Comparison of ENCODE assay signal across 12 cellular contexts in genomic region chr12:132141976-132142678, GRCh38. TPM values are rescaled to one million over a fixed set of nuclear protein-coding genes. Genes with fewer than 3 reads are reported as not detected.
DNase-seq lines count a peak whose midpoint lies in the region; ATAC-seq and TF ChIP-seq lines count a peak whose summit lies in the region.
"Had no signal": no experiment of that assay in that cellular context is flagged by ENCODE, and none has a peak within 500 bp of the region (broad histone marks: within the 10 kb centered on the region; RNA-seq: fewer than 3 reads in every experiment).

No MANE protein-coding gene starts in this region.

- POLR2A ChIA-PET in HCT116 (lab: Charles Lee), result no interaction called here

- H3K4me1 Mint-ChIP-seq in CD14-positive monocyte, result peaks cover 21% of the 10 kb centered on the region
- peaks cover 29% of the 10 kb centered on the region for H3K4me1 Mint-ChIP-seq in activated naive CD8-positive, alpha-beta T cell treated with anti-CD3 and anti-CD28 coated beads, Interleukin-2, amount 50 U/mL, for 24 hours

- no peaks in the 10 kb centered on the region for H3F3A ChIP-seq in neural cell (ENCODE audit: insufficient read depth, low read length, poor library complexity, severe bottlenecking)

- H4K20me1 ChIP-seq in HCT116 (ENCODE audit: insufficient read depth) (no peaks in the 10 kb centered on the region), neural cell (ENCODE audit: insufficient read depth) (no peaks in the 10 kb centered on the region)

- intact Hi-C loops in CD14-positive monocyte (cut with micrococcal nuclease), result loop anchor here (5.0 to 10.0 kb wide), 2 partner anchors 60 to 353 kb away; partner anchors contain the start of gene FBRSL1 (in 1 of the 2)
- intact Hi-C loops in HCT116 (cut with micrococcal nuclease), result no loop called here

- DNase-seq in CD14-positive monocyte (ENCODE audit: low spot score) (peak; percentile 40), HCT116 (ENCODE audit: low read depth, low spot score) (no peak), ACHN (no peak), HuH-7.5 (ENCODE audit: low spot score) (no peak)
- no peak for DNase-seq in activated naive CD8-positive, alpha-beta T cell treated with anti-CD3 and anti-CD28 coated beads, Interleukin-2, amount 50 U/mL, for 24 hours
- DNase-seq: amniotic stem cell, EL, NCI-H2081 treated with DMSO at 0.1 percent for 48 hours had no signal

- H3K27me3 ChIP-seq in HCT116 (ENCODE audit: insufficient read depth, low read length), result no peaks in the 10 kb centered on the region
- no peaks in the 10 kb centered on the region for H3K27me3 ChIP-seq in neural cell (ENCODE audit: insufficient read depth, low read depth, low read length)
- H3K27me3 ChIP-seq: Peyer's patch had no signal

- H3K9me3 ChIP-seq in HCT116 (ENCODE audit: control insufficient read depth in 1 of 2, insufficient read depth in 1 of 2, low read depth in 1 of 2, low read length in 2 of 2), result no peaks in the 10 kb centered on the region
- H3K9me3 ChIP-seq in neural cell (ENCODE audit: low read length), result no peaks in the 10 kb centered on the region
- H3K9me3 ChIP-seq: Peyer's patch had no signal

- TF ChIP-seq CTCF in CD14-positive monocyte (IDR thresholded peaks at IDR 0.05) (no peak), HCT116 (IDR thresholded peaks at IDR 0.05 in 2 of 3, conservative IDR thresholded peaks at IDR 0.05 in 1 of 3; ENCODE audit: borderline replicate concordance in 1 of 3, insufficient read depth in 1 of 3, low read depth in 2 of 3, low read length in 2 of 3) (no peak), neural cell (IDR thresholded peaks at IDR 0.05; ENCODE audit: poor library complexity, severe bottlenecking) (no peak)

- H3K9ac ChIP-seq in HCT116 (ENCODE audit: low read length), result 0 out of 2 replicates have a peak overlapping the region, but pooled peaks have one; percentile 95
- H3K9ac ChIP-seq in neural cell (ENCODE audit: low read length), result no peak overlapping the region

- ATAC-seq in HCT116, result no peak
- ATAC-seq in activated naive CD8-positive, alpha-beta T cell treated with anti-CD3 and anti-CD28 coated beads, Interleukin-2, amount 50 U/mL, for 24 hours, result no peak
- no peak for ATAC-seq in HG02840 (IDR thresholded peaks at IDR 0.05; ENCODE audit: low FRiP score, unreplicated experiment)
- no peak for ATAC-seq in HG02571 (IDR thresholded peaks at IDR 0.05; ENCODE audit: unreplicated experiment)

- peaks cover 0 to 3% (median 0%) of the 10 kb centered on the region in 7 donors for H3K9me3 Mint-ChIP-seq in CD14-positive monocyte
- no peaks in the 10 kb centered on the region for H3K9me3 Mint-ChIP-seq in activated naive CD8-positive, alpha-beta T cell treated with anti-CD3 and anti-CD28 coated beads, Interleukin-2, amount 50 U/mL, for 24 hours

- H3K36me3 ChIP-seq in HCT116 (ENCODE audit: control insufficient read depth in 1 of 2, insufficient read depth in 2 of 2, low read length in 2 of 2) (peaks cover 26 to 47% of the 10 kb centered on the region in 2 experiments; a peak in 3 of 4 replicates), neural cell (ENCODE audit: insufficient read depth, low read length) (no peaks in the 10 kb centered on the region)

- TF ChIP-seq EP300 in neural cell (conservative IDR thresholded peaks at IDR 0.05; ENCODE audit: poor library complexity, severe bottlenecking), result no peak

- H2AFZ ChIP-seq in HCT116 (ENCODE audit: low read depth, low read length, poor library complexity, severe bottlenecking) (no peak overlapping the region), neural cell (ENCODE audit: low read depth, low read length) (no peak overlapping the region)

- peaks cover 12 to 18% of the 10 kb centered on the region in 2 experiments; a peak in 3 of 4 replicates for H3K4me1 ChIP-seq in HCT116 (ENCODE audit: control insufficient read depth in 1 of 2, insufficient read depth in 2 of 2, low read length in 2 of 2)

- peaks cover 0 to 3% (median 0%) of the 10 kb centered on the region in 3 donors for H3K27me3 Mint-ChIP-seq in CD14-positive monocyte (ENCODE audit: low read depth in 3 of 3)
- peaks cover 2% of the 10 kb centered on the region for H3K27me3 Mint-ChIP-seq in activated naive CD8-positive, alpha-beta T cell treated with anti-CD3 and anti-CD28 coated beads, Interleukin-2, amount 50 U/mL, for 24 hours

- no peak for TF ChIP-seq POLR2A in HCT116 (IDR thresholded peaks at IDR 0.05; ENCODE audit: borderline replicate concordance, extremely low read depth, insufficient read depth, insufficient read length)

- H3K4me2 ChIP-seq in HCT116 (ENCODE audit: low read length) (peak overlapping the region; percentile 84), neural cell (ENCODE audit: low read length) (no peak overlapping the region)

- H3K27ac Mint-ChIP-seq in CD14-positive monocyte, result peak overlapping the region in 1 of 7 donors; percentile 85
- H3K27ac Mint-ChIP-seq in activated naive CD8-positive, alpha-beta T cell treated with anti-CD3 and anti-CD28 coated beads, Interleukin-2, amount 50 U/mL, for 24 hours, result no peak overlapping the region

- H3K27ac ChIP-seq in HCT116 (ENCODE audit: low read depth, low read length) (no peak overlapping the region), neural cell (ENCODE audit: low read length) (no peak overlapping the region)
- H3K27ac ChIP-seq: Peyer's patch had no signal

- RAD21 ChIA-PET in HCT116 (lab: Charles Lee; ENCODE audit: low non-redundant PET in 1 of 2, low total read pairs in 2 of 2, uncharacterized antibody in 2 of 2, unreplicated experiment in 2 of 2), result interaction anchor here in 1 of 2 experiments (0.6 kb wide), 1 partner anchor 80 kb away, joined by 6 read pairs; no protein-coding TSS in a partner anchor

- H3K4me3 ChIP-seq in HCT116 (replicated peaks in 1 of 2; ENCODE audit: low read depth in 1 of 2, low read length in 2 of 2) (peak overlapping the region in 1 of 2 experiments; percentile 95; a peak in 2 of 4 replicates), neural cell (ENCODE audit: low read length) (peak overlapping the region; percentile 82)

- in situ Hi-C loops in ACHN (cut with HindIII; ENCODE audit: low pct_ligation_motif_present, low pct_unique_long_range_greater_than_20kb, low sequenced_read_pairs), result loop anchor here (25.0 kb wide), 1 partner anchor 470 kb away; the partner anchor contains the start of genes LRCOL1 and P2RX2

- H3K79me2 ChIP-seq in HCT116 (ENCODE audit: insufficient read depth, low read length) (peaks cover 54% of the 10 kb centered on the region), neural cell (replicated peaks; ENCODE audit: insufficient read depth, low read length) (peaks cover 19% of the 10 kb centered on the region)

- no peaks in the 10 kb centered on the region for H3K9me2 ChIP-seq in HCT116 (ENCODE audit: insufficient read depth)
- no peaks in the 10 kb centered on the region for H3K9me2 ChIP-seq in neural cell (ENCODE audit: insufficient read depth, low read length)

- H3K4me3 Mint-ChIP-seq in CD14-positive monocyte, result no peak overlapping the region
- peak overlapping the region; percentile 84 for H3K4me3 Mint-ChIP-seq in activated naive CD8-positive, alpha-beta T cell treated with anti-CD3 and anti-CD28 coated beads, Interleukin-2, amount 50 U/mL, for 24 hours

- H3K36me3 Mint-ChIP-seq in CD14-positive monocyte, result peaks cover 41 to 61% of the 10 kb centered on the region in 2 donors
- H3K36me3 Mint-ChIP-seq in activated naive CD8-positive, alpha-beta T cell treated with anti-CD3 and anti-CD28 coated beads, Interleukin-2, amount 50 U/mL, for 24 hours (ENCODE audit: low read depth), result peaks cover 15% of the 10 kb centered on the region

- BruUV-seq in HCT116 (replicated peaks; lab: Mats Ljungman, UMichigan), result no TSS peak

- TF ChIP-seq RAD21 in HCT116 (IDR thresholded peaks at IDR 0.05; ENCODE audit: low read depth), result no peak
- no peak for TF ChIP-seq RAD21 in neural cell (conservative IDR thresholded peaks at IDR 0.05)

- CTCF ChIA-PET in HCT116 (lab: Charles Lee), result no interaction called here

TF ChIP-seq in HCT116, 20 proteins besides CTCF, POLR2A, EP300 and RAD21 (continues in another document):
- TF ChIP-seq SRF (IDR thresholded peaks at IDR 0.05; ENCODE audit: low read depth), result no peak
- TF ChIP-seq FOSL1 (IDR thresholded peaks at IDR 0.05; ENCODE audit: low read depth), result no peak
- TF ChIP-seq ELF1 (IDR thresholded peaks at IDR 0.05; ENCODE audit: borderline replicate concordance, low read depth), result no peak
- no peak for TF ChIP-seq SIN3A (IDR thresholded peaks at IDR 0.05; ENCODE audit: low read depth)
- no peak for TF ChIP-seq EZH2 (IDR thresholded peaks at IDR 0.05)

TF ChIP-seq in neural cell, 6 proteins besides CTCF, POLR2A, EP300 and RAD21 (continues in another document):
- TF ChIP-seq REST (IDR thresholded peaks at IDR 0.05; ENCODE audit: borderline replicate concordance), result no peak
- no peak for TF ChIP-seq POLR2AphosphoS5 (IDR thresholded peaks at IDR 0.05)
- TF ChIP-seq EZH2 (IDR thresholded peaks at IDR 0.05; ENCODE audit: borderline replicate concordance, insufficient read depth, low read length, poor library complexity, severe bottlenecking), result no peak

RNA-seq across cellular contexts. Expression of gene DDX51, which starts 2.0 kb away (rescaled TPM):
- polyA plus RNA-seq in CD14-positive monocyte (1 to 10 TPM; 1.7 to 2.7 TPM), neural cell (17.6 and 22.8 TPM in 2 replicates)
- 38.1 TPM for total RNA-seq in HCT116 (2021; ENCODE audit: unreplicated experiment)
- 20.3 and 22.9 TPM in 2 replicates for polyA plus RNA-seq in HCT116 (2012)
- polyA minus RNA-seq in neural cell, result 13.0 and 14.1 TPM in 2 replicates

RNA-seq across cellular contexts. Expression of gene NOC4L, which starts 2.1 kb away (rescaled TPM):
- polyA plus RNA-seq in CD14-positive monocyte, result 10 to 100 TPM; 17.9 to 18.0 TPM
- total RNA-seq in HCT116 (2021; ENCODE audit: unreplicated experiment), result 47.6 TPM
- 33.1 and 36.7 TPM in 2 replicates for polyA plus RNA-seq in HCT116 (2012)
- polyA plus RNA-seq in neural cell, result 21.6 and 26.9 TPM in 2 replicates
- polyA minus RNA-seq in neural cell, result 10.8 and 16.8 TPM in 2 replicates
